12 cellular contexts compared by ENCODE assay signal in the genomic region with DNA sequence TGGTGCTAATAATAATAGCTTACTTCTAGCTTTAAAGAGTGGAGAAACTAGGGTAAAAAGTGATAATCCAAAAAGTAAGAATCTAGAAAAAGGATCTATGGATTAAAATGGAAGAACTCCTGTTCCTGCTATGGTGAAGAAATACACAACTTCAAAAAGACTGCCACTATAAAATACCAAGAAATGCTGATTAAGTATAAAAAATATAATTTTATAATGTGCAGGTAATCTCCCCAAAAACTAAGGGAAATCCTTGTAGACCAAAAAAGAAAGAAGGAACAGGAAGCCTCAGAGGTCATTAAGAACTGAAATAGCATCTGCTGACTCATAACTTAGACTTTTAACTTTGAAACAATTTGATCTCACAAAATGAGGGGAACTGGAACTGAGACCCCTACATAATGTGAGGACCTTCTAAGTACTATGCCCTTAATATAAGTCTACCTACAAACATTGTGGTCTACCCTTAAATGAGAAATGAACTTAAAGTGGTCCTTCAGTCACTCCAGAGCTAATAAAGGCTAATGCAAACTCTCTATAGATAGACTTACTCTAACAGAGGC. TPM values are rescaled to one million over a fixed set of nuclear protein-coding genes. Genes with fewer than 3 reads are reported as not detected.
A peak's percentile ranks its signal among the peaks of the same experiment; 100 is the strongest.
DNase-seq lines count a peak whose midpoint lies in the region; ATAC-seq lines count a peak whose summit lies in the region.
"Had no signal": no experiment of that assay in that cellular context is flagged by ENCODE, and none has a peak within 500 bp of the region (broad histone marks: within the 10 kb centered on the region; RNA-seq: fewer than 3 reads in every experiment).

No MANE protein-coding gene starts in this region.

- peak; percentile 13 to 59 for DNase-seq in NOMO-1 (lab: John Stamatoyannopoulos, UW; ENCODE audit: unreplicated experiment in 2 of 2)
- no peak for DNase-seq in NOMO-1 treated with dmso at 0.1 percent for 144 hours (lab: John Stamatoyannopoulos, UW; ENCODE audit: unreplicated experiment)
- DNase-seq in kidney tubule cell (ENCODE audit: low spot score): peak; percentile 4
- no peak for DNase-seq in activated effector memory CD4-positive, alpha-beta T cell treated with anti-CD3 and anti-CD28 coated beads, Interleukin-2, amount 50 U/mL, for 16 hours
- DNase-seq in H4 (ENCODE audit: low spot score): no peak
- DNase-seq in SHP77 treated with DMSO at 0.1 percent for 48 hours (lab: John Stamatoyannopoulos, UW): no peak
- DNase-seq: activated CD4-positive, alpha-beta T cell treated with anti-CD3 and anti-CD28 coated beads, Interleukin-2, amount 10 ng/mL, durations not matched to agents 24 days and 14 days; NCI-H1694; stimulated activated naive CD4-positive, alpha-beta T cell treated with Interleukin-2 at 50 U/mL for 16 hours had no signal

- ATAC-seq in GM21723 (IDR thresholded peaks at IDR 0.05; ENCODE audit: unreplicated experiment): peak; percentile 80
- peak; percentile 72 for ATAC-seq in HG03378 (IDR thresholded peaks at IDR 0.05; ENCODE audit: unreplicated experiment)
- ATAC-seq: Right ventricle myocardium inferior had no signal

RNA-seq across cellular contexts. Expression of a gene that starts 50.6 kb away (rescaled TPM):
- 67.8 and 72.3 TPM in 2 replicates for total RNA-seq in H4 (2014; rRNA removed; shearing (Covaris generic))
- total RNA-seq: activated CD4-positive, alpha-beta T cell treated with anti-CD3 and anti-CD28 coated beads, Interleukin-2, amount 10 ng/mL, durations not matched to agents 24 days and 14 days had no signal

RNA-seq across cellular contexts. Expression of a gene that starts 56.1 kb away (rescaled TPM):
- total RNA-seq in H4 (2014; rRNA removed; shearing (Covaris generic)): 7.1 and 10.5 TPM in 2 replicates

Comparison
In these comparisons a context has a peak if more than half of its experiments do, and no peak if none do; other contexts are left out.
1. DNase-seq: peak in NOMO-1 (2 of 2) and kidney tubule cell (single experiment); none in NOMO-1 treated with dmso at 0.1 percent for 144 hours (single experiment), activated effector memory CD4-positive, alpha-beta T cell treated with anti-CD3 and anti-CD28 coated beads, Interleukin-2, amount 50 U/mL, for 16 hours (single experiment), H4 (single experiment) and SHP77 treated with DMSO at 0.1 percent for 48 hours (single experiment).